In the genomic region with DNA sequence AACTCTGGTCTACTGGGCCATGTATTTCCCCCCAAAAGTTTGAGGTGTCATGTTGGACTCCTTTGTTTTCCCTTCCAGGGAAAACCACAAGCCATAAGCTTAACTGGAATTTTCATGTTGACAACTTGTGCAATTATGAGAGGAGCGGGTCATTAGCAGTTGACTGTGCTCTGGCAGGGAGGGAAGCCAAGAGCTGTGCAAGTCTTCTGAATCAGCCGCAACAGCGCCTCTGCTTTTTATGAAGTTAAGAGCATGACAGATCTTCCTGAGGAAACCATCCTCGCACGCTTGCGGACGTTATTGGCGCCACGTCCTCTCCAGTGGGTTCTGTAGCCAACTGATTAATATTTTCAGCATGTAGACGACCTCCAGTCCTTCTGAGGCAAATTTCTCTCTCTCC, we compare ENCODE assay signal across 10 cellular contexts.
DNase-seq lines count a peak whose midpoint lies in the region; ATAC-seq and TF ChIP-seq lines count a peak whose summit lies in the region.
"Had no signal": no experiment of that assay in that cellular context is flagged by ENCODE, and none has a peak within 500 bp of the region (broad histone marks: within the 10 kb centered on the region; RNA-seq: fewer than 3 reads in every experiment).

No MANE protein-coding gene starts in this region.

- H3K27ac ChIP-seq in right cardiac atrium (ENCODE audit: low read length): no peak overlapping the region
- H3K27ac ChIP-seq: SJCRH30 had no signal

- no peak overlapping the region for H3K27ac Mint-ChIP-seq in T-cell

- TF ChIP-seq CTCF in AG10803 (conservative IDR thresholded peaks at IDR 0.05; ENCODE audit: low read length): peak; percentile 8; the same call in 1 of the 2 replicates

- no peaks in the 10 kb centered on the region for H3K9me3 Mint-ChIP-seq in T-cell

- H3K4me1 ChIP-seq in right cardiac atrium (ENCODE audit: control insufficient read depth, insufficient read depth, low read length): no peaks in the 10 kb centered on the region
- H3K4me1 ChIP-seq: SJCRH30 had no signal

- H3K27me3 Mint-ChIP-seq in T-cell: peaks cover 46 to 59% of the 10 kb centered on the region in 2 donors

- no peaks in the 10 kb centered on the region for H3K9me3 ChIP-seq in right cardiac atrium (ENCODE audit: control insufficient read depth, low read length)
- H3K9me3 ChIP-seq: SJCRH30 had no signal

- POLR2A ChIA-PET in T-cell (lab: Charles Lee): no interaction called here

- intact Hi-C loops in right cardiac atrium (cut with DNase I): no loop called here

- peak in 1 of 4 experiments; percentile 38 for ATAC-seq in T-cell (replicated peaks in 1 of 4)
- ATAC-seq in right cardiac atrium: peak; percentile 54 to 68
- no peak for ATAC-seq in HG02623 (IDR thresholded peaks at IDR 0.05; ENCODE audit: unreplicated experiment)
- ATAC-seq in HG03520 (IDR thresholded peaks at IDR 0.05; ENCODE audit: unreplicated experiment): no peak

- H3K36me3 Mint-ChIP-seq in T-cell: no peaks in the 10 kb centered on the region

- DNase-seq in AG10803 (ENCODE audit: low read depth): peak; percentile 56
- DNase-seq in G401 (ENCODE audit: low spot score): peak; percentile 10
- no peak for DNase-seq in T-cell
- DNase-seq in right cardiac atrium: peak; percentile 62 to 82 (median 64)
- no peak for DNase-seq in germinal center (ENCODE audit: low spot score)
- no peak for DNase-seq in SKM-1 treated with dmso at 0.1 percent for 144 hours (lab: John Stamatoyannopoulos, UW; ENCODE audit: unreplicated experiment)
- DNase-seq: foreskin melanocyte had no signal

- H3K27me3 ChIP-seq in right cardiac atrium (ENCODE audit: control insufficient read depth, insufficient read depth): no peaks in the 10 kb centered on the region
- H3K27me3 ChIP-seq: SJCRH30 had no signal

- 14% methylated on average over 10 of the region's 10 CpGs for WGBS in right cardiac atrium

- peaks cover 7 to 10% (median 9%) of the 10 kb centered on the region in 3 donors for H3K4me1 Mint-ChIP-seq in T-cell

- peak overlapping the region; percentile 13 to 60 (median 29) for H3K4me3 Mint-ChIP-seq in T-cell

- in situ Hi-C loops in G401 (cut with HindIII; ENCODE audit: low sequenced_read_pairs): no loop called here

- H3K4me3 ChIP-seq in AG10803 (ENCODE audit: low read length): no peak overlapping the region
- no peak overlapping the region for H3K4me3 ChIP-seq in right cardiac atrium (ENCODE audit: low read length)
- H3K4me3 ChIP-seq: SJCRH30 had no signal

- CTCF ChIA-PET in T-cell (lab: Charles Lee): no interaction called here

Comparison
In these comparisons a context has a peak if more than half of its experiments do, and no peak if none do; other contexts are left out.
1. DNase-seq: peak in AG10803 (single experiment), G401 (single experiment) and right cardiac atrium (3 of 3); none in T-cell (0 of 34), germinal center (single experiment) and SKM-1 treated with dmso at 0.1 percent for 144 hours (single experiment).
2. ATAC-seq: peak in right cardiac atrium (2 of 2); none in HG02623 (single experiment) and HG03520 (single experiment).